Comparison of ENCODE assay signal across 17 cellular contexts in genomic region chr1:80018348-80018747, GRCh38.
DNase-seq lines count a peak whose midpoint lies in the region; ATAC-seq and TF ChIP-seq lines count a peak whose summit lies in the region.
"Had no signal": no experiment of that assay in that cellular context is flagged by ENCODE, and none has a peak within 500 bp of the region (broad histone marks: within the 10 kb centered on the region; RNA-seq: fewer than 3 reads in every experiment).

No MANE protein-coding gene starts in this region.

- H3K27ac ChIP-seq in ACC112 (ENCODE audit: low read depth, low read length) (no peak overlapping the region), HEK293 (ENCODE audit: extremely low read depth, low read depth, low read length) (no peak overlapping the region), smooth muscle cell (ENCODE audit: low read depth) (no peak overlapping the region)
- H3K27ac ChIP-seq: BLaER1, C4-2B had no signal

- H3K4me1 ChIP-seq in ACC112 (ENCODE audit: control insufficient read depth, insufficient read depth, low read length, unreplicated experiment) (no peaks in the 10 kb centered on the region), HEK293 (ENCODE audit: control insufficient read depth, insufficient read depth, low read length) (no peaks in the 10 kb centered on the region), smooth muscle cell (ENCODE audit: low read depth) (no peaks in the 10 kb centered on the region)
- H3K4me1 ChIP-seq: BLaER1, Caco-2 had no signal

- CTCF ChIA-PET in HEK293 (lab: Yijun Ruan, JAX): interaction anchor here (0.6 kb wide), 1 partner anchor 35 kb away, joined by 4 read pairs; no protein-coding TSS in a partner anchor

- DNase-seq in UCSD-AML1 (lab: John Stamatoyannopoulos, UW; ENCODE audit: unreplicated experiment): peak; percentile 1
- no peak for DNase-seq in smooth muscle cell (lab: John Stamatoyannopoulos, UW; ENCODE audit: unreplicated experiment)
- DNase-seq in NCI-H226: no peak
- DNase-seq: Caco-2; CD4-positive, CD25-positive, alpha-beta regulatory T cell; CD8-positive, alpha-beta T cell; DMS153; DND-41; H9; HFFc6 had no signal

- WGBS in smooth muscle cell (ENCODE audit: low lambda C conversion rate): 70% methylated on average over 3 of the region's 3 CpGs

- H4K20me1 ChIP-seq in smooth muscle cell (ENCODE audit: low read depth): no peaks in the 10 kb centered on the region
- H4K20me1 ChIP-seq: BLaER1 had no signal

- H3K79me2 ChIP-seq in ACC112 (ENCODE audit: control insufficient read depth, insufficient read depth, low read length, unreplicated experiment) (no peaks in the 10 kb centered on the region), smooth muscle cell (ENCODE audit: low read depth) (no peaks in the 10 kb centered on the region)

- no peak overlapping the region for H3K9ac ChIP-seq in smooth muscle cell (ENCODE audit: low read depth)
- H3K9ac ChIP-seq: BLaER1 had no signal

- no peak overlapping the region for H3K4me2 ChIP-seq in smooth muscle cell
- H3K4me2 ChIP-seq: BLaER1, GM23338 had no signal

- H3K36me3 ChIP-seq in ACC112 (ENCODE audit: insufficient read depth, low read length) (no peaks in the 10 kb centered on the region), HEK293 (ENCODE audit: control insufficient read depth in 2 of 2, insufficient read depth in 1 of 2, low read length in 2 of 2) (no peaks in the 10 kb centered on the region), smooth muscle cell (ENCODE audit: low read depth) (no peaks in the 10 kb centered on the region)
- H3K36me3 ChIP-seq: BLaER1 had no signal

- no peak for ATAC-seq in GM18861 (IDR thresholded peaks at IDR 0.05; ENCODE audit: unreplicated experiment)
- ATAC-seq: CD8-positive, alpha-beta T cell; GM23338; HCT116 had no signal

- H3F3A ChIP-seq in smooth muscle cell (ENCODE audit: low read depth): no peaks in the 10 kb centered on the region

- POLR2A ChIA-PET in HEK293 (lab: Yijun Ruan, JAX): no interaction called here

- H2AFZ ChIP-seq in ACC112 (ENCODE audit: low read length, unreplicated experiment): peak overlapping the region; percentile 57
- H2AFZ ChIP-seq in smooth muscle cell (ENCODE audit: low read depth): peak overlapping the region; percentile 41
- H2AFZ ChIP-seq: GM23338 had no signal

- H3K4me3 ChIP-seq in ACC112 (ENCODE audit: low read depth, low read length) (peak overlapping the region; percentile 48; the same call in 1 of the 2 replicates), HEK293 (ENCODE audit: low read depth, low read length) (no peak overlapping the region), smooth muscle cell (no peak overlapping the region)
- H3K4me3 ChIP-seq: BLaER1, GM23338 had no signal

- TF ChIP-seq CTCF in HEK293 (tag by site-specific recombination; IDR thresholded peaks at IDR 0.05) (no peak), smooth muscle cell (IDR thresholded peaks at IDR 0.05; ENCODE audit: borderline replicate concordance, insufficient read depth, poor library complexity, severe bottlenecking) (no peak)

- H3K27me3 ChIP-seq in ACC112 (ENCODE audit: insufficient read depth, low read length) (no peaks in the 10 kb centered on the region), smooth muscle cell (ENCODE audit: low read depth) (no peaks in the 10 kb centered on the region)
- H3K27me3 ChIP-seq: BLaER1 had no signal

- H3K9me3 ChIP-seq in HEK293 (ENCODE audit: control insufficient read depth, insufficient read depth, low read depth, low read length) (no peaks in the 10 kb centered on the region), smooth muscle cell (replicated peaks; ENCODE audit: low read depth) (no peaks in the 10 kb centered on the region)
- H3K9me3 ChIP-seq: BLaER1, Caco-2 had no signal

TF ChIP-seq in HEK293, 187 proteins besides CTCF, POLR2A, EP300 and RAD21:
- TF ChIP-seq OSR2 (tag by site-specific recombination; IDR thresholded peaks at IDR 0.05) (no peak), ATF2 (tag by site-specific recombination; IDR thresholded peaks at IDR 0.05; ENCODE audit: low read depth) (peak; percentile 55; the same call in 1 of the 2 replicates), ZNF639 (tag by site-specific recombination; IDR thresholded peaks at IDR 0.05) (no peak), FEZF1 (tag by site-specific recombination; IDR thresholded peaks at IDR 0.05) (no peak)
